ENCODE assay signal across 1 cellular context in genomic region chr15:64232400-64232799, GRCh38.
TF ChIP-seq lines count a peak whose summit lies in the region.

No MANE protein-coding gene starts in this region.

TF ChIP-seq in HepG2, 621 proteins besides CTCF, POLR2A, EP300 and RAD21 (continued from another document):
- TF ChIP-seq SCMH1 (CRISPR knock-in tag; IDR thresholded peaks at IDR 0.05; ENCODE audit: borderline replicate concordance) (no peak), CSRNP2 (CRISPR knock-in tag; conservative IDR thresholded peaks at IDR 0.05; ENCODE audit: low read depth) (no peak), HNRNPK (IDR thresholded peaks at IDR 0.05; ENCODE audit: low read depth, low read length, poor library complexity, severe bottlenecking) (no peak), MAX (IDR thresholded peaks at IDR 0.05) (no peak)
- TF ChIP-seq, protein P1, sequence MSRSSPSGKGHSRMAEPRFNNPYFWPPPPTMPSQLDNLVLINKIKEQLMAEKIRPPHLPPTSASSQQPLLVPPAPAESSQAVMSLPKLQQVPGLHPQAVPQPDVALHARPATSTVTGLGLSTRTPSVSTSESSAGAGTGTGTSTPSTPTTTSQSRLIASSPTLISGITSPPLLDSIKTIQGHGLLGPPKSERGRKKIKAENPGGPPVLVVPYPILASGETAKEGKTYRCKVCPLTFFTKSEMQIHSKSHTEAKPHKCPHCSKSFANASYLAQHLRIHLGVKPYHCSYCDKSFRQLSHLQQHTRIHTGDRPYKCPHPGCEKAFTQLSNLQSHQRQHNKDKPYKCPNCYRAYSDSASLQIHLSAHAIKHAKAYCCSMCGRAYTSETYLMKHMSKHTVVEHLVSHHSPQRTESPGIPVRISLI (CRISPR knock-in tag; IDR thresholded peaks at IDR 0.05; ENCODE audit: borderline replicate concordance): no peak
